ENCODE assay signal across 8 cellular contexts in genomic region chr1:31170486-31170735, GRCh38.
DNase-seq lines count a peak whose midpoint lies in the region; ATAC-seq, FAIRE-seq and TF ChIP-seq lines count a peak whose summit lies in the region.

No MANE protein-coding gene starts in this region.

- peak overlapping the region; percentile 15 for H3K27ac ChIP-seq in A673 (ENCODE audit: low read depth, low read length, poor library complexity, severe bottlenecking)
- H3K27ac ChIP-seq in HUES48 (ENCODE audit: low read depth, low read length), result peak overlapping the region; percentile 56
- H3K27ac ChIP-seq in duodenal mucosa (ENCODE audit: low read depth, low read length), result peak overlapping the region; percentile 68
- H3K27ac ChIP-seq in pancreas, result peak overlapping the region; percentile 44 to 73 (median 58)

- no peak overlapping the region for H3K4me3 ChIP-seq in A673 (ENCODE audit: low read depth, low read length, poor library complexity, severe bottlenecking)
- H3K4me3 ChIP-seq in HUES48 (ENCODE audit: low read depth, low read length), result no peak overlapping the region
- H3K4me3 ChIP-seq in duodenal mucosa (ENCODE audit: low read depth in 1 of 2, low read length in 2 of 2), result no peak overlapping the region
- no peak overlapping the region for H3K4me3 ChIP-seq in pancreas

- POLR2A ChIA-PET in A673 (lab: Charles Lee; ENCODE audit: low non-redundant PET), result no interaction called here

- intact Hi-C loops in A673 (cut with micrococcal nuclease; ENCODE audit: unreplicated experiment) (no loop called here), pancreas (cut with DNase I) (no loop called here)

- 68 to 74% methylated on average over 4 of the region's 4 CpGs for WGBS in pancreas, 2 donors

- no peak for DNase-seq in A673 (ENCODE audit: low spot score)
- DNase-seq in pancreas, result no peak
- no peak for DNase-seq in NCI-H446 (lab: John Stamatoyannopoulos, UW)
- DNase-seq in NCI-H1930 (lab: John Stamatoyannopoulos, UW), result no peak
- DNase-seq in UCSD-AML1 (lab: John Stamatoyannopoulos, UW; ENCODE audit: unreplicated experiment), result no peak

- no peak for FAIRE-seq in pancreas (lab: Jason Lieb, UNC)

- CTCF ChIA-PET in A673 (lab: Charles Lee), result no interaction called here

- no peak overlapping the region for H3K9ac ChIP-seq in HUES48 (ENCODE audit: low read depth, low read length)
- no peak overlapping the region for H3K9ac ChIP-seq in duodenal mucosa (ENCODE audit: low read depth in 1 of 2, low read length in 2 of 2)

- H3K4me1 ChIP-seq in A673 (ENCODE audit: insufficient read depth, low read length, poor library complexity, severe bottlenecking), result peaks cover 8% of the 10 kb centered on the region
- H3K4me1 ChIP-seq in HUES48 (ENCODE audit: control insufficient read depth, insufficient read depth, low read length), result no peaks in the 10 kb centered on the region
- H3K4me1 ChIP-seq in duodenal mucosa (ENCODE audit: control insufficient read depth in 1 of 2, insufficient read depth in 2 of 2, low read length in 2 of 2), result peaks cover 5 to 8% of the 10 kb centered on the region in 2 donors
- peaks cover 0 to 13% (median 0%) of the 10 kb centered on the region in 3 donors for H3K4me1 ChIP-seq in pancreas

- H3K27me3 ChIP-seq in A673 (replicated peaks; ENCODE audit: insufficient read depth, low read depth, low read length, poor library complexity) (no peaks in the 10 kb centered on the region), HUES48 (ENCODE audit: control insufficient read depth, insufficient read depth, low read length) (no peaks in the 10 kb centered on the region), duodenal mucosa (ENCODE audit: control insufficient read depth in 1 of 2, insufficient read depth in 2 of 2, low read length in 2 of 2) (no peaks in the 10 kb centered on the region), pancreas (no peaks in the 10 kb centered on the region)

- no peak for TF ChIP-seq CTCF in A673 (conservative IDR thresholded peaks at IDR 0.05; ENCODE audit: low read depth, low read length)
- no peak for TF ChIP-seq CTCF in pancreas (IDR thresholded peaks at IDR 0.05)

- ATAC-seq in pancreas, result peak in 1 of 4 donors; percentile 1
- no peak for ATAC-seq in GM18520 (IDR thresholded peaks at IDR 0.05; ENCODE audit: unreplicated experiment)

- H3K36me3 ChIP-seq in A673 (ENCODE audit: insufficient read depth, low read length, poor library complexity, severe bottlenecking) (no peaks in the 10 kb centered on the region), HUES48 (ENCODE audit: control insufficient read depth, insufficient read depth, low read length) (no peaks in the 10 kb centered on the region), duodenal mucosa (ENCODE audit: control insufficient read depth in 1 of 2, insufficient read depth in 2 of 2, low read length in 2 of 2) (no peaks in the 10 kb centered on the region), pancreas (no peaks in the 10 kb centered on the region)

- H3K9me3 ChIP-seq in A673 (ENCODE audit: low read depth, low read length, poor library complexity, severe bottlenecking) (no peaks in the 10 kb centered on the region), HUES48 (ENCODE audit: control insufficient read depth, insufficient read depth, low read length) (no peaks in the 10 kb centered on the region), duodenal mucosa (ENCODE audit: control insufficient read depth in 1 of 2, low read length in 2 of 2) (no peaks in the 10 kb centered on the region), pancreas (no peaks in the 10 kb centered on the region)

- no TSS peak for BruUV-seq in A673 (replicated peaks; lab: Mats Ljungman, UMichigan)

Comparison
In these comparisons a context has a peak if more than half of its experiments do, and no peak if none do; other contexts are left out.
1. H3K27ac ChIP-seq: peak in every context shown above with its lines; median percentile 68 in duodenal mucosa; 58 in pancreas; 56 in HUES48; 15 in A673.